9 cellular contexts compared by ENCODE assay signal in genomic region chr19:858868-859843, GRCh38. TPM values are rescaled to one million over a fixed set of nuclear protein-coding genes. Genes with fewer than 3 reads are reported as not detected.
DNase-seq lines count a peak whose midpoint lies in the region; ATAC-seq and TF ChIP-seq lines count a peak whose summit lies in the region.
"Had no signal": no experiment of that assay in that cellular context is flagged by ENCODE, and none has a peak within 500 bp of the region (broad histone marks: within the 10 kb centered on the region; RNA-seq: fewer than 3 reads in every experiment).

TSS of gene CFD (plus strand) at chr19:859664. CDS start at chr19:859690, 26 bp downstream.

- H3K36me3 ChIP-seq in vagina, result no peaks in the 10 kb centered on the region

- no peaks in the 10 kb centered on the region for H3K36me3 Mint-ChIP-seq in natural killer cell
- H3K36me3 Mint-ChIP-seq in natural killer cell treated with Interleukin-12 subunit alpha and Interleukin-12 subunit beta and Interleukin-15 and Interleukin-18, amount 100 ng/mL, for 72 hours, result no peaks in the 10 kb centered on the region
- H3K36me3 Mint-ChIP-seq in mesothelial cell of epicardium, result no peaks in the 10 kb centered on the region

- no peaks in the 10 kb centered on the region for H3K9me3 ChIP-seq in vagina

- H3K4me3 ChIP-seq in coronary artery, result peak within 1 kb of the TSS; percentile 72
- peak within 1 kb of the TSS; percentile 53 to 59 for H3K4me3 ChIP-seq in vagina

- H3K27me3 Mint-ChIP-seq in natural killer cell (ENCODE audit: low read depth in 2 of 2), result peaks cover 7 to 15% of the 10 kb centered on the region in 2 donors
- peaks cover 0 to 10% of the 10 kb centered on the region in 2 donors for H3K27me3 Mint-ChIP-seq in natural killer cell treated with Interleukin-12 subunit alpha and Interleukin-12 subunit beta and Interleukin-15 and Interleukin-18, amount 100 ng/mL, for 72 hours
- H3K27me3 Mint-ChIP-seq in mesothelial cell of epicardium (ENCODE audit: low read depth), result peaks cover 31% of the 10 kb centered on the region

- H3K4me1 Mint-ChIP-seq in natural killer cell (peaks cover 12 to 21% of the 10 kb centered on the region in 2 donors), mesothelial cell of epicardium (no peaks in the 10 kb centered on the region)
- peaks cover 10 to 11% of the 10 kb centered on the region in 2 donors for H3K4me1 Mint-ChIP-seq in natural killer cell treated with Interleukin-12 subunit alpha and Interleukin-12 subunit beta and Interleukin-15 and Interleukin-18, amount 100 ng/mL, for 72 hours (ENCODE audit: low read depth in 2 of 2)

- peak in 1 of 2 donors; percentile 79 for TF ChIP-seq POLR2A in vagina (IDR thresholded peaks at IDR 0.05)

- DNase-seq in natural killer cell, result no peak
- no peak for DNase-seq in natural killer cell treated with Interleukin-12 subunit alpha and Interleukin-12 subunit beta and Interleukin-15 and Interleukin-18, amount 100 ng/mL, for 72 hours (ENCODE audit: low spot score)
- DNase-seq in coronary artery (ENCODE audit: low spot score), result no peak
- no peak for DNase-seq in mesothelial cell of epicardium (ENCODE audit: low spot score in 2 of 2, unreplicated experiment in 2 of 2)
- DNase-seq in vagina (ENCODE audit: extremely low spot score in 2 of 2), result no peak
- no peak for DNase-seq in activated CD4-positive, CD25-positive, alpha-beta regulatory T cell (lab: John Stamatoyannopoulos, UW)
- DNase-seq in HPDE6-E6E7 (ENCODE audit: extremely low spot score), result no peak
- DNase-seq: NCI-H510A treated with DMSO at 0.1 percent for 48 hours had no signal

- peak within 1 kb of the TSS; percentile 55 to 81 for H3K27ac ChIP-seq in coronary artery
- peak within 1 kb of the TSS; percentile 92 for H3K27ac ChIP-seq in vagina

- H3K27me3 ChIP-seq in vagina, result no peaks in the 10 kb centered on the region

- peaks cover 48% of the 10 kb centered on the region for H3K4me1 ChIP-seq in vagina

- TF ChIP-seq CTCF in natural killer cell (IDR thresholded peaks at IDR 0.05) (no peak), coronary artery (IDR thresholded peaks at IDR 0.05) (no peak), mesothelial cell of epicardium (IDR thresholded peaks at IDR 0.05; ENCODE audit: unreplicated experiment) (no peak), vagina (IDR thresholded peaks at IDR 0.05) (no peak)

- H3K4me3 Mint-ChIP-seq in natural killer cell, result peak within 1 kb of the TSS; percentile 28
- H3K4me3 Mint-ChIP-seq in natural killer cell treated with Interleukin-12 subunit alpha and Interleukin-12 subunit beta and Interleukin-15 and Interleukin-18, amount 100 ng/mL, for 72 hours, result no peak within 1 kb of the TSS
- peak within 1 kb of the TSS; percentile 34 for H3K4me3 Mint-ChIP-seq in mesothelial cell of epicardium

- no peak within 1 kb of the TSS for H3K27ac Mint-ChIP-seq in natural killer cell
- H3K27ac Mint-ChIP-seq in natural killer cell treated with Interleukin-12 subunit alpha and Interleukin-12 subunit beta and Interleukin-15 and Interleukin-18, amount 100 ng/mL, for 72 hours, result no peak within 1 kb of the TSS
- H3K27ac Mint-ChIP-seq in mesothelial cell of epicardium, result no peak within 1 kb of the TSS

- intact Hi-C loops in natural killer cell (cut with micrococcal nuclease), result no loop called here
- intact Hi-C loops in vagina (cut with DNase I), result loop anchor here (5.0 kb wide), 1 partner anchor 63 kb away; no protein-coding TSS in a partner anchor

- ATAC-seq in natural killer cell, result peak in 1 of 3 donors; percentile 29
- ATAC-seq in natural killer cell treated with Interleukin-12 subunit alpha and Interleukin-12 subunit beta and Interleukin-15 and Interleukin-18, amount 100 ng/mL, for 72 hours, result no peak
- ATAC-seq in HG03439 (IDR thresholded peaks at IDR 0.05; ENCODE audit: unreplicated experiment), result no peak

- H3K9me3 Mint-ChIP-seq in natural killer cell, result no peaks in the 10 kb centered on the region
- H3K9me3 Mint-ChIP-seq in natural killer cell treated with Interleukin-12 subunit alpha and Interleukin-12 subunit beta and Interleukin-15 and Interleukin-18, amount 100 ng/mL, for 72 hours, result no peaks in the 10 kb centered on the region
- H3K9me3 Mint-ChIP-seq in mesothelial cell of epicardium, result no peaks in the 10 kb centered on the region

RNA-seq across cellular contexts. Expression of gene CFD, which starts in this region (rescaled TPM):
- total RNA-seq in natural killer cell, result 10 to 100 TPM in 2 of 3 donors, 1 to 10 TPM in 1; 2.9 to 47.5 (median 10.4) TPM
- under 1 TPM in 1 of 2 donors, not detected in 1; 0.53 TPM for total RNA-seq in natural killer cell treated with Interleukin-12 subunit alpha and Interleukin-12 subunit beta and Interleukin-15 and Interleukin-18, amount 100 ng/mL, for 72 hours
- total RNA-seq in mesothelial cell of epicardium, result 3.2 to 3.5 TPM (median 3.4 TPM) in 3 replicates
- total RNA-seq in vagina, result 2,325 TPM

Comparison
In these comparisons a context has a peak if more than half of its experiments do, and no peak if none do; other contexts are left out.
1. RNA of gene CFD (total RNA-seq): 2,325 TPM in vagina (single experiment); 2.9 to 47.5 TPM in natural killer cell, 3.2 to 3.5 TPM in mesothelial cell of epicardium and 0.53 TPM in natural killer cell treated with Interleukin-12 subunit alpha and Interleukin-12 subunit beta and Interleukin-15 and Interleukin-18, amount 100 ng/mL, for 72 hours; every median in the first group is over 10 times any median in the second.